Comparison of ENCODE assay signal across 9 cellular contexts in the genomic region with DNA sequence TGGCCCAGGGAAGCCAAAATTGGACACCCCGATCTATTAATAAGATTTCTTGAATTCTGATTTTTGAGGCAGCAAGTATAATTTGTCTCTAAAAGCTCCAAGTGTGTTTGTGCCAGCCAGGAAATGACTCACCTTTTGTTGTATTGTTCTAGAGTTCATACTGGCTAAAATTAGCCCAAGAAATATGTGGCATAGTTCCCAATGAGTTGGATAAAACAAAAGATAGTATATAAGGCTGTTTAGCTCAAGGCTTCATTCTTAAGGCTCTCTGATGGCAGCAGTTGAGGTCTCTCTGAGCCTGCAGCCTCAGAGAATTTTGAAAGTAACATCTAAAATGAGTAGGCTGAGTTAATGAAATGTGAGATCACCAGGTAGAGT. TPM values are rescaled to one million over a fixed set of nuclear protein-coding genes. Genes with fewer than 3 reads are reported as not detected.
DNase-seq lines count a peak whose midpoint lies in the region; ATAC-seq, FAIRE-seq and TF ChIP-seq lines count a peak whose summit lies in the region.
"Had no signal": no experiment of that assay in that cellular context is flagged by ENCODE, and none has a peak within 500 bp of the region (broad histone marks: within the 10 kb centered on the region; RNA-seq: fewer than 3 reads in every experiment).

No MANE protein-coding gene starts in this region.

- peaks cover 41% of the 10 kb centered on the region for H3K4me1 ChIP-seq in A673 (ENCODE audit: insufficient read depth, low read length, poor library complexity, severe bottlenecking)
- H3K4me1 ChIP-seq in right lobe of liver = no peaks in the 10 kb centered on the region

- FAIRE-seq in HTR-8/SVneo (lab: Jason Lieb, UNC) = no peak

- intact Hi-C loops in A673 (cut with micrococcal nuclease; ENCODE audit: unreplicated experiment) (no loop called here), right lobe of liver (cut with DNase I) (no loop called here)

- H3K27me3 ChIP-seq in A673 (replicated peaks; ENCODE audit: insufficient read depth, low read depth, low read length, poor library complexity) (no peaks in the 10 kb centered on the region), brain microvascular endothelial cell (replicated peaks) (no peaks in the 10 kb centered on the region), right lobe of liver (no peaks in the 10 kb centered on the region)

- no peak for TF ChIP-seq POLR2A in right lobe of liver (IDR thresholded peaks at IDR 0.05)
- TF ChIP-seq POLR2A in GM18505 (IDR thresholded peaks at IDR 0.05; ENCODE audit: borderline replicate concordance, extremely low read depth, insufficient read depth, insufficient read length) = no peak

- peak; percentile 92 for DNase-seq in A673 (ENCODE audit: low spot score)
- peak; percentile 42 for DNase-seq in HTR-8/SVneo (ENCODE audit: insufficient read length, low spot score)
- DNase-seq in brain microvascular endothelial cell = peak; percentile 79
- DNase-seq in right lobe of liver = no peak
- no peak for DNase-seq in OCI-M2 (lab: John Stamatoyannopoulos, UW; ENCODE audit: unreplicated experiment)
- no peak for DNase-seq in NOMO-1 treated with DMSO at 0.1 percent for 48 hours (lab: John Stamatoyannopoulos, UW; ENCODE audit: unreplicated experiment)
- DNase-seq: DND-41 had no signal

- WGBS in right lobe of liver (ENCODE audit: insufficient coverage, low coverage, low lambda C conversion rate, missing lambda C conversion rate) = 100% methylated on average over 1 of the region's 1 CpG

- H3K36me3 ChIP-seq in A673 (ENCODE audit: insufficient read depth, low read length, poor library complexity, severe bottlenecking) (peaks cover 77% of the 10 kb centered on the region), brain microvascular endothelial cell (replicated peaks) (peaks cover 59% of the 10 kb centered on the region), right lobe of liver (peaks cover 7 to 86% (median 20%) of the 10 kb centered on the region in 4 donors)

- in situ Hi-C loops in brain microvascular endothelial cell (cut with HindIII; ENCODE audit: low pct_ligation_motif_present, low sequenced_read_pairs) = no loop called here

- TSS peak; percentile 18 for BruUV-seq in A673 (replicated peaks; lab: Mats Ljungman, UMichigan)

- peak overlapping the region; percentile 76 for H3K27ac ChIP-seq in A673 (ENCODE audit: low read depth, low read length, poor library complexity, severe bottlenecking)
- H3K27ac ChIP-seq in brain microvascular endothelial cell = peak overlapping the region; percentile 91
- H3K27ac ChIP-seq in right lobe of liver = no peak overlapping the region

- peak; percentile 16 to 72 (median 40) for ATAC-seq in right lobe of liver
- ATAC-seq in GM18505 (IDR thresholded peaks at IDR 0.05; ENCODE audit: unreplicated experiment) = no peak
- ATAC-seq in GM18861 (IDR thresholded peaks at IDR 0.05; ENCODE audit: unreplicated experiment) = no peak

- TF ChIP-seq CTCF in A673 (conservative IDR thresholded peaks at IDR 0.05; ENCODE audit: low read depth, low read length) = no peak
- TF ChIP-seq CTCF in brain microvascular endothelial cell (IDR thresholded peaks at IDR 0.05; ENCODE audit: low read depth, low read length, missing control alignments) = no peak
- TF ChIP-seq CTCF in right lobe of liver (IDR thresholded peaks at IDR 0.05) = no peak

- H3K9me3 ChIP-seq in A673 (ENCODE audit: low read depth, low read length, poor library complexity, severe bottlenecking) = no peaks in the 10 kb centered on the region
- no peaks in the 10 kb centered on the region for H3K9me3 ChIP-seq in right lobe of liver

- CTCF ChIA-PET in A673 (lab: Charles Lee) = no interaction called here

- H3K4me3 ChIP-seq in A673 (ENCODE audit: low read depth, low read length, poor library complexity, severe bottlenecking) = peak overlapping the region; percentile 13
- no peak overlapping the region for H3K4me3 ChIP-seq in brain microvascular endothelial cell (ENCODE audit: low read depth, low read length)
- no peak overlapping the region for H3K4me3 ChIP-seq in right lobe of liver

- POLR2A ChIA-PET in A673 (lab: Charles Lee; ENCODE audit: low non-redundant PET) = interaction anchor here (0.5 to 0.9 kb wide), 3 partner anchors 13 to 537 kb away, joined by 3 to 4 read pairs (median 3); no protein-coding TSS in a partner anchor

RNA-seq across cellular contexts. Expression of a gene that starts 21.6 kb away (rescaled TPM):
- total RNA-seq in A673 (2021) (52.6 and 55.6 TPM in 2 replicates), right lobe of liver (10 to 100 TPM in 4 of 6 experiments, 1 to 10 TPM in 2; 7.7 to 28.3 (median 12.2) TPM)

RNA-seq across cellular contexts. Expression of a gene that starts 21.7 kb away (rescaled TPM):
- 7.3 and 7.5 TPM in 2 replicates for total RNA-seq in A673 (2021)
- 1 to 10 TPM; 1.5 to 2.8 (median 2.2) TPM for total RNA-seq in right lobe of liver

Comparison
In these comparisons a context has a peak if more than half of its experiments do, and no peak if none do; other contexts are left out.
1. DNase-seq: peak in A673 (single experiment), HTR-8/SVneo (single experiment) and brain microvascular endothelial cell (single experiment); none in right lobe of liver (0 of 3), OCI-M2 (single experiment) and NOMO-1 treated with DMSO at 0.1 percent for 48 hours (single experiment).
2. H3K27ac ChIP-seq: peak in A673 (single experiment) and brain microvascular endothelial cell (single experiment); none in right lobe of liver (0 of 3).
3. ATAC-seq: peak in right lobe of liver (4 of 4); none in GM18505 (single experiment) and GM18861 (single experiment).